In the genomic region with DNA sequence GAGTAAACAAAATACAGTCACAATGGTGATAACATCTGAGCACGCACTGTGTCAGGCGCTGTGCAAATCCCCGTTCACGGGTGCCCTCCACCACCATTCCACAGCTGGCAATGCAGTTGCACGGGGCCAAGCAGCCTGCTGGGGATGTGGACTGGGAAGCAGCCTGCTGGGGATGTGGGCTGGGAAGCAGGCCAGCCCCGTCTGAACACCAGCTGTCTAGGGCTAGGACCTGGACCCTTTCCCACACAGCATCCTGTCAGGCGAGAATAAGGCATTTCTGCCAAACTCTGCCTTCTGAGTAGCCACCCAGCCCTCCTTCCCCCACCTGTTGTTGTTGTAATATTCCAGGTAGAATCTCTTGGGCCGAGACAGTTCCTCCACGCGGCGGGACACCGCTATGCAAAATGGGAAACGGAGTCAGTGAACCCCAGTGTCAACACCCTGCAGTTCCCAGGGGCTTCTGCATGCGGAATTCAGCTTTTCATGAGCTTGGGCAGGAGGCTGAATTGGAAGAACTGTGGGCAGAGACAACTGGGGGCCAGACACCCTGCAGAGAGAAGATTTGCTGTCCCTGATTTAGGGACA, we compare ENCODE assay signal across 11 cellular contexts. TPM values are rescaled to one million over a fixed set of nuclear protein-coding genes. Genes with fewer than 3 reads are reported as not detected.
DNase-seq lines count a peak whose midpoint lies in the region; ATAC-seq and TF ChIP-seq lines count a peak whose summit lies in the region.
"Had no signal": no experiment of that assay in that cellular context is flagged by ENCODE, and none has a peak within 500 bp of the region (broad histone marks: within the 10 kb centered on the region; RNA-seq: fewer than 3 reads in every experiment).

No MANE protein-coding gene starts in this region.

- no peak overlapping the region for H3K27ac ChIP-seq in AG04450 (ENCODE audit: low read depth, low read length)
- H3K27ac ChIP-seq: C4-2B, neutrophil had no signal

- H3K4me3 ChIP-seq in AG04450 (ENCODE audit: low read depth, low read length), result no peak overlapping the region
- H3K4me3 ChIP-seq in Jurkat, Clone E6-1 (ENCODE audit: low read length), result no peak overlapping the region

- peak; percentile 60 for DNase-seq in AG04450 (ENCODE audit: low read depth, low spot score)
- DNase-seq in Jurkat, Clone E6-1 (ENCODE audit: low read depth, low spot score), result peak; percentile 4
- DNase-seq in brain pericyte (ENCODE audit: low read depth, low spot score), result peak; percentile 34
- DNase-seq in islet precursor cell, result peak; percentile 39
- no peak for DNase-seq in SIG-M5 treated with dmso at 0.1 percent for 504 hours (lab: John Stamatoyannopoulos, UW; ENCODE audit: unreplicated experiment)
- no peak for DNase-seq in NCI-H774 (lab: John Stamatoyannopoulos, UW)
- DNase-seq in stimulated activated CD4-positive, alpha-beta T cell treated with anti-CD3 and anti-CD28 coated beads, Interleukin-15, amount 100 ng/mL, for 24 hours, result no peak
- DNase-seq: activated T-cell treated with anti-CD3 and anti-CD28 coated beads, Interleukin-2, amount 50 U/mL, for 1 hour had no signal

- POLR2A ChIA-PET in AG04450 (lab: Yijun Ruan, JAX), result interaction anchor here (0.8 kb wide), 1 partner anchor 88 kb away, joined by 3 read pairs; no protein-coding TSS in a partner anchor

- TF ChIP-seq CTCF in AG04450 (IDR thresholded peaks at IDR 0.05; ENCODE audit: low read depth, low read length), result no peak

- peaks cover 43% of the 10 kb centered on the region for H3K27me3 ChIP-seq in AG04450 (ENCODE audit: control insufficient read depth, insufficient read depth, low read length)

- ATAC-seq in GM18511 (IDR thresholded peaks at IDR 0.05; ENCODE audit: unreplicated experiment), result no peak

- CTCF ChIA-PET in AG04450 (lab: Charles Lee), result interaction anchor here (0.6 kb wide), 1 partner anchor 18 kb away, joined by 3 read pairs; no protein-coding TSS in a partner anchor

- H3K9me3 ChIP-seq in AG04450 (ENCODE audit: control insufficient read depth, insufficient read depth, low read length), result peaks cover 5% of the 10 kb centered on the region; the same call in 1 of the 2 replicates
- H3K9me3 ChIP-seq: neutrophil had no signal

RNA-seq across cellular contexts. Expression of gene MIER2, which starts 27.8 kb away (rescaled TPM):
- polyA plus RNA-seq in AG04450 (2011; rRNA removed), result 14.5 and 25.5 TPM in 2 replicates
- polyA minus RNA-seq in AG04450 (2011; rRNA and poly(A)+ RNA removed), result 73.8 and 94.2 TPM in 2 replicates
- 27.6 TPM for polyA plus RNA-seq in Jurkat, Clone E6-1 (2012; ENCODE audit: insufficient read depth, insufficient read length)

RNA-seq across cellular contexts. Expression of gene C2CD4C, which starts 36.5 kb away (rescaled TPM):
- polyA plus RNA-seq in AG04450 (2011; rRNA removed), result 0.05 TPM in 1 of 2 replicates, not detected in the other
- polyA minus RNA-seq in AG04450 (2011; rRNA and poly(A)+ RNA removed), result 0.09 TPM in 1 of 2 replicates, not detected in the other
- 4.0 TPM for polyA plus RNA-seq in Jurkat, Clone E6-1 (2012; ENCODE audit: insufficient read depth, insufficient read length)

Comparison
In these comparisons a context has a peak if more than half of its experiments do, and no peak if none do; other contexts are left out.
1. DNase-seq: peak in AG04450 (single experiment), Jurkat, Clone E6-1 (single experiment), brain pericyte (single experiment) and islet precursor cell (single experiment); none in SIG-M5 treated with dmso at 0.1 percent for 504 hours (single experiment), NCI-H774 (single experiment) and stimulated activated CD4-positive, alpha-beta T cell treated with anti-CD3 and anti-CD28 coated beads, Interleukin-15, amount 100 ng/mL, for 24 hours (single experiment).